ENCODE assay signal across 16 cellular contexts in the genomic region with DNA sequence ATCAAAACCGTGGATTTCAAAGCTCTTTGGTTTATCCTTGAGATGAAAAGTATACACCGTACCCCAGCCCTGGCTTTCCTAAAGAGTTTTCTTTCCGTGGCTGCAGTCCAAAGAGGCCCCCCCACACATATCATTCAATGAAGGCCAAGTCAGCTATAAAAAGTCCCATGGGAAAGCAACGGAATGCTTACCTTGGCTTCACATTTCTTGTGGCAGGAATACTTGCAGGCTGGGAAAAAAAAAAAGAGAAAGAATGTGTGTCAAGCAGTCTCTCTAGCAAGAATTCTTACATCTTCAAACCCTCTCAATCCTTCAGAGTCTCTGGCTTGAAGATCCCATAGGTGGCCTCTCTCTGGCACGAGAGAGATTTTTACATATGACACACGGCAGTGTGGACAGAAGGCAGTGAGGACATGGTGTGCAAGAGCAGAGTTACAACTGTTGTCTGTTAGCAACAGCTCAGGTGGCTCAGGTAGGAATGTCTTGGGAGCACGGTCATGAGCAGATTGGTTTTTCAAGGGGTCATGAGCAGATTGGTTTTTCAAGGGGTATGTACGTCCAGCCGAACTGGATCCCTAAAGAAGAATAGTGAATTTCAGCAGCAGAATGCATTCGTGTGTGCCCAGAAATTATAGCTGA.
DNase-seq lines count a peak whose midpoint lies in the region; ATAC-seq and TF ChIP-seq lines count a peak whose summit lies in the region.
"Had no signal": no experiment of that assay in that cellular context is flagged by ENCODE, and none has a peak within 500 bp of the region (broad histone marks: within the 10 kb centered on the region; RNA-seq: fewer than 3 reads in every experiment).

No MANE protein-coding gene starts in this region.

- peaks cover 9% of the 10 kb centered on the region for H3K36me3 ChIP-seq in Caco-2 (ENCODE audit: control insufficient read depth, insufficient read depth, low read length)
- H3K36me3 ChIP-seq in adrenal gland (replicated peaks in 1 of 2): no peaks in the 10 kb centered on the region
- H3K36me3 ChIP-seq in hepatocyte (replicated peaks; ENCODE audit: insufficient read depth, low read depth): no peaks in the 10 kb centered on the region
- H3K36me3 ChIP-seq in PC-3 (ENCODE audit: low read depth, low read length): peaks cover 14% of the 10 kb centered on the region

- H3K4me1 Mint-ChIP-seq in Caco-2 (ENCODE audit: low read depth, unreplicated experiment): peaks cover 25% of the 10 kb centered on the region
- H3K4me1 Mint-ChIP-seq in activated T-cell treated with anti-CD3 and anti-CD28 coated beads, Interleukin-2, amount 50 U/mL, for 72 hours (ENCODE audit: low read depth): no peaks in the 10 kb centered on the region

- H3K4me3 Mint-ChIP-seq in Caco-2 (ENCODE audit: unreplicated experiment): no peak overlapping the region
- H3K4me3 Mint-ChIP-seq in activated T-cell treated with anti-CD3 and anti-CD28 coated beads, Interleukin-2, amount 50 U/mL, for 72 hours: no peak overlapping the region
- H3K4me3 Mint-ChIP-seq: activated CD4-positive, alpha-beta memory T cell treated with anti-CD3 and anti-CD28 coated beads for 36 hours had no signal

- peaks cover 46% of the 10 kb centered on the region for H3K4me1 ChIP-seq in Caco-2
- H3K4me1 ChIP-seq in adrenal gland (replicated peaks in 1 of 2): peaks cover 16 to 54% of the 10 kb centered on the region in 2 donors
- H3K4me1 ChIP-seq in hepatocyte (ENCODE audit: insufficient read depth): peaks cover 55% of the 10 kb centered on the region
- peaks cover 4% of the 10 kb centered on the region; the same call in 1 of the 2 replicates for H3K4me1 ChIP-seq in PC-3 (ENCODE audit: insufficient read depth, low read length)

- intact Hi-C loops in Caco-2 (cut with micrococcal nuclease; ENCODE audit: unreplicated experiment) (no loop called here), adrenal gland (cut with DNase I) (no loop called here), PC-3 (cut with micrococcal nuclease) (no loop called here)

- TF ChIP-seq CTCF in Caco-2 (IDR thresholded peaks at IDR 0.05; ENCODE audit: insufficient read depth in 1 of 2, low read depth in 1 of 2, low read length in 1 of 2, severe bottlenecking in 1 of 2, unreplicated experiment in 1 of 2) (no peak), adrenal gland (IDR thresholded peaks at IDR 0.05) (no peak), hepatocyte (IDR thresholded peaks at IDR 0.05; ENCODE audit: poor library complexity) (no peak), retinal pigment epithelial cell (conservative IDR thresholded peaks at IDR 0.05; ENCODE audit: low read depth, low read length) (no peak), PC-3 (conservative IDR thresholded peaks at IDR 0.05; ENCODE audit: low read depth, low read length) (no peak)

- peaks cover 100% of the 10 kb centered on the region for H3K79me2 ChIP-seq in hepatocyte
- H3K79me2 ChIP-seq in PC-3 (ENCODE audit: low read length): peaks cover 58% of the 10 kb centered on the region

- H3K9me3 ChIP-seq in Caco-2 (no peaks in the 10 kb centered on the region), adrenal gland (replicated peaks in 1 of 3) (no peaks in the 10 kb centered on the region), hepatocyte (ENCODE audit: low read depth) (no peaks in the 10 kb centered on the region), PC-3 (ENCODE audit: low read length) (no peaks in the 10 kb centered on the region)
- H3K9me3 ChIP-seq: SK-N-SH had no signal

- ATAC-seq in PC-3: no peak
- no peak for ATAC-seq in GM19467 (IDR thresholded peaks at IDR 0.05; ENCODE audit: unreplicated experiment)
- no peak for ATAC-seq in activated T-cell treated with anti-CD3 and anti-CD28 coated beads, Interleukin-2, amount 50 U/mL, for 72 hours (replicated peaks in 1 of 2)
- ATAC-seq: stimulated activated naive CD8-positive, alpha-beta T cell treated with anti-CD3 and anti-CD28 coated beads, Interleukin-15, Interleukin-2, amounts not matched to agents 100 U/mL and 50 U/mL, for 24 hours had no signal

- H3K4me2 ChIP-seq in hepatocyte: peak overlapping the region; percentile 12
- H3K4me2 ChIP-seq in PC-3 (ENCODE audit: low read length): no peak overlapping the region
- H3K4me2 ChIP-seq: SK-N-SH had no signal

- peak overlapping the region in 3 of 5 donors; percentile 32 to 66 (median 62) for H3K27ac ChIP-seq in adrenal gland
- H3K27ac ChIP-seq in hepatocyte: peak overlapping the region; percentile 64
- H3K27ac ChIP-seq in PC-3 (ENCODE audit: low read length): no peak overlapping the region

- WGBS in adrenal gland, 4 donors: 53 to 58% (median 54%) methylated on average over 10 of the region's 10 CpGs
- 71% methylated on average over 10 of the region's 10 CpGs for WGBS in hepatocyte (ENCODE audit: low lambda C conversion rate, missing lambda C conversion rate)

- no peak for DNase-seq in Caco-2
- DNase-seq in adrenal gland: peak in 1 of 7 donors; percentile 56
- DNase-seq in hepatocyte (ENCODE audit: low spot score): no peak
- peak; percentile 82 for DNase-seq in retinal pigment epithelial cell (ENCODE audit: low read depth)
- no peak for DNase-seq in AG08395 (ENCODE audit: low spot score)
- no peak for DNase-seq in PC-3
- DNase-seq in activated T-cell treated with anti-CD3 and anti-CD28 coated beads, Interleukin-2, amount 50 U/mL, for 72 hours: no peak
- DNase-seq: activated CD4-positive, alpha-beta memory T cell treated with anti-CD3 and anti-CD28 coated beads for 36 hours; AML-193; DMS153; HCEC 1CT; NCI-H1092; SK-N-SH; stimulated activated naive CD8-positive, alpha-beta T cell treated with anti-CD3 and anti-CD28 coated beads, Interleukin-15, Interleukin-2, amounts not matched to agents 100 U/mL and 50 U/mL, for 24 hours had no signal

- POLR2A ChIA-PET in Caco-2 (lab: Charles Lee) (no interaction called here), PC-3 (lab: Charles Lee; ENCODE audit: unreplicated experiment) (no interaction called here)

- no TSS peak for BruUV-seq in Caco-2 (replicated peaks; lab: Mats Ljungman, UMichigan)
- BruUV-seq in PC-3 (replicated peaks; lab: Mats Ljungman, UMichigan): no TSS peak

- no peak overlapping the region for H3K9ac ChIP-seq in PC-3 (ENCODE audit: low read length)
- H3K9ac ChIP-seq: SK-N-SH had no signal

- peak overlapping the region; percentile 28 for H3K27ac Mint-ChIP-seq in Caco-2 (ENCODE audit: unreplicated experiment)
- H3K27ac Mint-ChIP-seq in activated T-cell treated with anti-CD3 and anti-CD28 coated beads, Interleukin-2, amount 50 U/mL, for 72 hours: no peak overlapping the region
- H3K27ac Mint-ChIP-seq: activated CD4-positive, alpha-beta memory T cell treated with anti-CD3 and anti-CD28 coated beads for 36 hours; activated T-helper 2 cell treated with anti-CD3 and anti-CD28 coated beads, Interferon-gamma antibody, Interleukin-2, Interleukin-4, amounts not matched to agents 10 μg/mL and 5 μg/mL and 100 μg/mL, durations not matched to agents 14 hours and 24 hours and 36 hours had no signal

- H3K27me3 ChIP-seq in Caco-2 (replicated peaks; ENCODE audit: control insufficient read depth, insufficient read depth, low read length) (no peaks in the 10 kb centered on the region), adrenal gland (no peaks in the 10 kb centered on the region), hepatocyte (no peaks in the 10 kb centered on the region), PC-3 (ENCODE audit: low read length) (no peaks in the 10 kb centered on the region)

- H3K9me3 Mint-ChIP-seq in Caco-2 (ENCODE audit: unreplicated experiment): no peaks in the 10 kb centered on the region
- no peaks in the 10 kb centered on the region for H3K9me3 Mint-ChIP-seq in activated T-cell treated with anti-CD3 and anti-CD28 coated beads, Interleukin-2, amount 50 U/mL, for 72 hours
- H3K9me3 Mint-ChIP-seq: activated CD4-positive, alpha-beta memory T cell treated with anti-CD3 and anti-CD28 coated beads for 36 hours; activated T-helper 2 cell treated with anti-CD3 and anti-CD28 coated beads, Interferon-gamma antibody, Interleukin-2, Interleukin-4, amounts not matched to agents 10 μg/mL and 5 μg/mL and 100 μg/mL, durations not matched to agents 14 hours and 24 hours and 36 hours had no signal

- no peaks in the 10 kb centered on the region for H3K9me2 ChIP-seq in hepatocyte (replicated peaks; ENCODE audit: insufficient read depth)
- no peaks in the 10 kb centered on the region for H3K9me2 ChIP-seq in PC-3 (replicated peaks; ENCODE audit: low read length)
- H3K9me2 ChIP-seq: SK-N-SH had no signal

- H4K20me1 ChIP-seq in hepatocyte (ENCODE audit: insufficient read depth, poor library complexity, severe bottlenecking) (peaks cover 14% of the 10 kb centered on the region), PC-3 (ENCODE audit: low read length) (no peaks in the 10 kb centered on the region)

- TF ChIP-seq POLR2A in adrenal gland (IDR thresholded peaks at IDR 0.05): no peak

- CTCF ChIA-PET in Caco-2 (lab: Charles Lee) (no interaction called here), PC-3 (lab: Charles Lee) (no interaction called here)

- H3F3A ChIP-seq in PC-3 (ENCODE audit: low read length, unreplicated experiment): no peaks in the 10 kb centered on the region

- no peaks in the 10 kb centered on the region for H3K27me3 Mint-ChIP-seq in Caco-2 (ENCODE audit: insufficient read depth, unreplicated experiment)
- no peaks in the 10 kb centered on the region for H3K27me3 Mint-ChIP-seq in activated T-cell treated with anti-CD3 and anti-CD28 coated beads, Interleukin-2, amount 50 U/mL, for 72 hours (ENCODE audit: low read depth)
- H3K27me3 Mint-ChIP-seq: activated CD4-positive, alpha-beta memory T cell treated with anti-CD3 and anti-CD28 coated beads for 36 hours had no signal

- H2AFZ ChIP-seq in hepatocyte: no peak overlapping the region
- no peak overlapping the region for H2AFZ ChIP-seq in PC-3 (ENCODE audit: low read length)

- H3K36me3 Mint-ChIP-seq in Caco-2 (ENCODE audit: insufficient read depth, unreplicated experiment): peaks cover 91% of the 10 kb centered on the region
- H3K36me3 Mint-ChIP-seq in activated T-cell treated with anti-CD3 and anti-CD28 coated beads, Interleukin-2, amount 50 U/mL, for 72 hours (ENCODE audit: insufficient read depth in 2 of 2): no peaks in the 10 kb centered on the region
- H3K36me3 Mint-ChIP-seq: activated CD4-positive, alpha-beta memory T cell treated with anti-CD3 and anti-CD28 coated beads for 36 hours had no signal

- H3K4me3 ChIP-seq in Caco-2 (ENCODE audit: low read depth, low read length) (no peak overlapping the region), adrenal gland (no peak overlapping the region), hepatocyte (no peak overlapping the region), retinal pigment epithelial cell (ENCODE audit: low read length) (no peak overlapping the region), PC-3 (ENCODE audit: low read length) (no peak overlapping the region)
